ENCODE assay signal across 11 cellular contexts in the genomic region with DNA sequence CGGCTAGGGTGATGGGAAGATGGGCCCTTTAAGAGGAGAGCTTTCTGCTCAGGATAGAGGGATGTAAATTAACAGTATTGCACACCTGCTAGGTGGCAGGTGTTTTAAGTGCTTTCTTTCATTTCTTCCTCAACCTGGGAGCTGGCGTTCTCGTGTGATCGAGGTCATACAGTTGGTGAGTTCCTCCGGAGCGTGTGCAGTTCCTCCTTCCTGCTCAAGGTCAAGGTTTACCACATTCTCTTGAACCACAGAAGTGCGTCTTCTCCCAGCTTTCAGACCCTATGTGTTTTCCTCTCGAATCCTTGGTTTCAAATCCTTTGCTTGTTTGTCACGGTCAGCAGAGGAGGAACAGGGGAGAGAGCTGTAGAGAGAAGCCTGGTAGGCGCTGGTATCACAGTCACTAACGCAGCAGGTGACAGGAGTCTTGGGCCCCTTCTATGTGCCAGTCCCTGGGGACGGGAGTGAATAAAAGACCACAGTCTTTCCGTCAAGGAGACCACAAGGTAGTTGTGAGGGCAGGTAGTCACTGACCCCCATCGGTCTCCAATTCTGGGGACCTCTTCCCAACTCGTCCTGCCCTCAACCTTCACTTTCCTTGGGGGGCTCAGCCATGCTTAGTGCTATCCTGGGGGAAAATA. TPM values are rescaled to one million over a fixed set of nuclear protein-coding genes. Genes with fewer than 3 reads are reported as not detected.
DNase-seq lines count a peak whose midpoint lies in the region; ATAC-seq, FAIRE-seq and TF ChIP-seq lines count a peak whose summit lies in the region.
"Had no signal": no experiment of that assay in that cellular context is flagged by ENCODE, and none has a peak within 500 bp of the region (broad histone marks: within the 10 kb centered on the region; RNA-seq: fewer than 3 reads in every experiment).

No MANE protein-coding gene starts in this region.

- CTCF ChIA-PET in CD4-positive, alpha-beta T cell (lab: Charles Lee): interaction anchor here (0.6 to 1.6 kb wide), 2 partner anchors 31 to 71 kb away, joined by 3 to 6 read pairs; a partner anchor contains a TSS

- no peak overlapping the region for H2BK15ac ChIP-seq in mesendoderm (replicated peaks; ENCODE audit: low read depth)

- no peaks in the 10 kb centered on the region for H3K36me3 Mint-ChIP-seq in CD4-positive, alpha-beta T cell (ENCODE audit: low read depth)

- H3K36me3 ChIP-seq in endocrine pancreas (ENCODE audit: control insufficient read depth, insufficient read depth, low read length) (no peaks in the 10 kb centered on the region), mesendoderm (ENCODE audit: control insufficient read depth, insufficient read depth, low read length) (no peaks in the 10 kb centered on the region)

- no peak overlapping the region for H3K56ac ChIP-seq in mesendoderm (ENCODE audit: low read length)

- DNase-seq in CD4-positive, alpha-beta T cell: no peak
- DNase-seq in GM19239 (ENCODE audit: insufficient read length, low spot score): no peak
- peak; percentile 43 for DNase-seq in NOMO-1 treated with DMSO at 0.1 percent for 48 hours (lab: John Stamatoyannopoulos, UW; ENCODE audit: unreplicated experiment)
- DNase-seq in mesendoderm: no peak
- no peak for DNase-seq in HPDE6-E6E7 (ENCODE audit: extremely low spot score)
- no peak for DNase-seq in effector CD4-positive, alpha-beta T cell
- DNase-seq: stimulated activated CD8-positive, alpha-beta memory T cell treated with anti-CD3 and anti-CD28 coated beads, Interleukin-4, amount 100 ng/mL, for 48 hours had no signal

- no peaks in the 10 kb centered on the region for H3K27me3 ChIP-seq in CD4-positive, alpha-beta T cell (ENCODE audit: control insufficient read depth, insufficient read depth, low read length)
- H3K27me3 ChIP-seq in endocrine pancreas (ENCODE audit: control insufficient read depth, insufficient read depth, low read length): no peaks in the 10 kb centered on the region
- no peaks in the 10 kb centered on the region for H3K27me3 ChIP-seq in mesendoderm (ENCODE audit: insufficient read depth, low read length, poor library complexity)

- H2BK120ac ChIP-seq in mesendoderm (ENCODE audit: low read depth, low read length): no peak overlapping the region

- no peak overlapping the region for H3K27ac ChIP-seq in CD4-positive, alpha-beta T cell (ENCODE audit: low read depth, low read length)
- no peak overlapping the region for H3K27ac ChIP-seq in mesendoderm (ENCODE audit: low read depth, low read length)

- no peak overlapping the region for H2AK5ac ChIP-seq in mesendoderm (ENCODE audit: low read length)

- peak overlapping the region; percentile 71 for H3K4me3 Mint-ChIP-seq in CD4-positive, alpha-beta T cell

- H3K9me3 ChIP-seq in CD4-positive, alpha-beta T cell (ENCODE audit: control insufficient read depth, low read length): no peaks in the 10 kb centered on the region
- H3K9me3 ChIP-seq in endocrine pancreas (ENCODE audit: control insufficient read depth, low read length): no peaks in the 10 kb centered on the region

- H3K4me1 Mint-ChIP-seq in CD4-positive, alpha-beta T cell (ENCODE audit: low read depth): peaks cover 36% of the 10 kb centered on the region

- H4K8ac ChIP-seq in mesendoderm (ENCODE audit: low read depth, low read length): no peak overlapping the region

- ATAC-seq in CD4-positive, alpha-beta T cell (ENCODE audit: poor library complexity): peak; percentile 59
- ATAC-seq in HG03196 (IDR thresholded peaks at IDR 0.05; ENCODE audit: unreplicated experiment): no peak

- WGBS in mesendoderm (ENCODE audit: extremely low coverage, insufficient coverage, low lambda C conversion rate): no CpG with 5 or more reads among the region's 15 CpGs

- intact Hi-C loops in CD4-positive, alpha-beta T cell (cut with DNase I, micrococcal nuclease): no loop called here

- no peak overlapping the region for H3K23ac ChIP-seq in mesendoderm (ENCODE audit: low read length)

- H4K5ac ChIP-seq in mesendoderm (ENCODE audit: low read length): no peak overlapping the region

- no peaks in the 10 kb centered on the region for H3K79me2 ChIP-seq in mesendoderm (ENCODE audit: control insufficient read depth, insufficient read depth, low read length)

- H3K9ac ChIP-seq in endocrine pancreas (ENCODE audit: control insufficient read depth, insufficient read depth, low read length): peak overlapping the region; percentile 15
- no peak overlapping the region for H3K9ac ChIP-seq in mesendoderm (ENCODE audit: low read length)

- no peaks in the 10 kb centered on the region for H3K79me1 ChIP-seq in mesendoderm (ENCODE audit: low read length)

- no peak overlapping the region for H3K18ac ChIP-seq in mesendoderm (ENCODE audit: low read length)

- TF ChIP-seq CTCF in CD4-positive, alpha-beta T cell (IDR thresholded peaks at IDR 0.05): no peak

- H3K27ac Mint-ChIP-seq in CD4-positive, alpha-beta T cell: peak overlapping the region; percentile 71

- no peak overlapping the region for H2BK5ac ChIP-seq in mesendoderm (ENCODE audit: low read length)

- H3K4me1 ChIP-seq in endocrine pancreas (ENCODE audit: control insufficient read depth, insufficient read depth, low read length) (no peaks in the 10 kb centered on the region), mesendoderm (ENCODE audit: control insufficient read depth, low read depth, low read length) (no peaks in the 10 kb centered on the region)

- POLR2A ChIA-PET in CD4-positive, alpha-beta T cell (lab: Charles Lee): interaction anchor here (0.8 to 1.8 kb wide), 4 partner anchors 19 to 63 kb away, joined by 3 to 5 read pairs (median 4); a partner anchor contains a TSS

- H3K4me2 ChIP-seq in mesendoderm (ENCODE audit: low read length): no peak overlapping the region

- H3K4me3 ChIP-seq in endocrine pancreas (ENCODE audit: control insufficient read depth, insufficient read depth, low read length) (peak overlapping the region; percentile 44), mesendoderm (ENCODE audit: low read length) (no peak overlapping the region)

- H3K9me3 Mint-ChIP-seq in CD4-positive, alpha-beta T cell: no peaks in the 10 kb centered on the region

- H3K4ac ChIP-seq in mesendoderm (ENCODE audit: low read depth, low read length): no peak overlapping the region

- FAIRE-seq in GM19239 (lab: Jason Lieb, UNC): peak; percentile 21
- FAIRE-seq: astrocyte had no signal

- peaks cover 4% of the 10 kb centered on the region for H3K27me3 Mint-ChIP-seq in CD4-positive, alpha-beta T cell

RNA-seq across cellular contexts. Expression of a gene that starts 0.8 kb away (rescaled TPM):
- 1 to 10 TPM in 1 of 2 experiments, under 1 TPM in 1; 0.66 to 1.2 TPM for total RNA-seq in CD4-positive, alpha-beta T cell
- not detected for polyA plus RNA-seq in mesendoderm (2013, experiment 1 of 2)
- not detected for polyA plus RNA-seq in mesendoderm (2013, experiment 2 of 2)
- total RNA-seq: astrocyte, myocyte had no signal

RNA-seq across cellular contexts. Expression of a gene that starts 51.2 kb away (rescaled TPM):
- 1 to 10 TPM in 1 of 2 experiments, under 1 TPM in 1; 0.81 to 1.1 TPM for total RNA-seq in CD4-positive, alpha-beta T cell
- 0.01 TPM for polyA plus RNA-seq in mesendoderm (2013, experiment 1 of 2)
- polyA plus RNA-seq in mesendoderm (2013, experiment 2 of 2): 0.03 TPM
- total RNA-seq: astrocyte, myocyte had no signal
